ENCODE assay signal across 40 cellular contexts in genomic region chr20:8690074-8690473, GRCh38.
"Had no signal": no experiment of that assay in that cellular context is flagged by ENCODE, and none has a peak within 500 bp of the region (broad histone marks: within the 10 kb centered on the region; RNA-seq: fewer than 3 reads in every experiment).

No MANE protein-coding gene starts in this region.

- H3K9me3 ChIP-seq: body of pancreas had no signal

- H3K27ac Mint-ChIP-seq: activated naive CD4-positive, alpha-beta T cell treated with anti-CD3 and anti-CD28 coated beads for 36 hours; activated naive CD4-positive, alpha-beta T cell treated with anti-CD3 and anti-CD28 coated beads, Interleukin-2, amount 10 ng/mL, durations not matched to agents 7 days and 5 days; activated naive CD4-positive, alpha-beta T cell treated with anti-CD3 and anti-CD28 coated beads, Interleukin-2, amount 50 U/mL, for 24 hours; activated naive CD4-positive, alpha-beta T cell treated with anti-CD3 and anti-CD28 coated beads, Interleukin-2, amount 50 U/mL, for 72 hours; activated naive CD8-positive, alpha-beta T cell; activated naive CD8-positive, alpha-beta T cell treated with anti-CD3 and anti-CD28 coated beads for 36 hours; activated naive CD8-positive, alpha-beta T cell treated with anti-CD3 and anti-CD28 coated beads, Interleukin-2, amount 10 ng/mL, durations not matched to agents 7 days and 5 days; activated naive CD8-positive, alpha-beta T cell treated with anti-CD3 and anti-CD28 coated beads, Interleukin-2, amount 50 U/mL, for 24 hours; activated T-cell treated with anti-CD3 and anti-CD28 coated beads, Interleukin-2, amount 50 U/mL, for 24 hours; activated T-cell treated with anti-CD3 and anti-CD28 coated beads, Interleukin-2, amount 50 U/mL, for 72 hours; activated T-helper 1 cell treated with anti-CD3 and anti-CD28 coated beads, Interleukin-12 subunit alpha, Interleukin-12 subunit beta, Interleukin-2, Interleukin-4 antibody, amounts not matched to agents 30 ng/mL and 10 ng/mL and 1 ng/mL, durations not matched to agents 14 hours and 24 hours and 36 hours; activated T-helper 17 cell treated with anti-CD3 and anti-CD28 coated beads, Interleukin-2, amount 50 U/mL, for 72 hours; activated T-helper 2 cell treated with anti-CD3 and anti-CD28 coated beads, Interferon-gamma antibody, Interleukin-2, Interleukin-4, amounts not matched to agents 10 μg/mL and 5 μg/mL and 100 μg/mL, durations not matched to agents 14 hours and 24 hours and 36 hours; brain had no signal

- H3K27me3 Mint-ChIP-seq: activated naive CD4-positive, alpha-beta T cell treated with anti-CD3 and anti-CD28 coated beads, Interleukin-2, amount 10 ng/mL, durations not matched to agents 7 days and 5 days; activated naive CD4-positive, alpha-beta T cell treated with anti-CD3 and anti-CD28 coated beads, Interleukin-2, amount 50 U/mL, for 24 hours; activated naive CD8-positive, alpha-beta T cell; activated naive CD8-positive, alpha-beta T cell treated with anti-CD3 and anti-CD28 coated beads for 36 hours; activated naive CD8-positive, alpha-beta T cell treated with anti-CD3 and anti-CD28 coated beads, Interleukin-2, amount 10 ng/mL, durations not matched to agents 7 days and 5 days; activated naive CD8-positive, alpha-beta T cell treated with anti-CD3 and anti-CD28 coated beads, Interleukin-2, amount 50 U/mL, for 24 hours; activated T-cell treated with anti-CD3 and anti-CD28 coated beads, Interleukin-2, amount 50 U/mL, for 24 hours; activated T-helper 17 cell treated with anti-CD3 and anti-CD28 coated beads, Interleukin-2, amount 50 U/mL, for 72 hours; brain; central memory CD8-positive, alpha-beta T cell had no signal

- H3K4me3 Mint-ChIP-seq: activated naive CD4-positive, alpha-beta T cell treated with anti-CD3 and anti-CD28 coated beads for 36 hours; activated naive CD4-positive, alpha-beta T cell treated with anti-CD3 and anti-CD28 coated beads, Interleukin-2, amount 10 ng/mL, durations not matched to agents 7 days and 5 days; activated naive CD4-positive, alpha-beta T cell treated with anti-CD3 and anti-CD28 coated beads, Interleukin-2, amount 50 U/mL, for 24 hours; activated naive CD8-positive, alpha-beta T cell; activated naive CD8-positive, alpha-beta T cell treated with anti-CD3 and anti-CD28 coated beads for 36 hours; activated naive CD8-positive, alpha-beta T cell treated with anti-CD3 and anti-CD28 coated beads, Interleukin-2, amount 10 ng/mL, durations not matched to agents 7 days and 5 days; activated naive CD8-positive, alpha-beta T cell treated with anti-CD3 and anti-CD28 coated beads, Interleukin-2, amount 50 U/mL, for 24 hours; activated T-cell treated with anti-CD3 and anti-CD28 coated beads, Interleukin-2, amount 50 U/mL, for 24 hours; activated T-cell treated with anti-CD3 and anti-CD28 coated beads, Interleukin-2, amount 50 U/mL, for 4 hours; activated T-cell treated with anti-CD3 and anti-CD28 coated beads, Interleukin-2, amount 50 U/mL, for 72 hours; activated T-helper 1 cell treated with anti-CD3 and anti-CD28 coated beads, Interleukin-12 subunit alpha, Interleukin-12 subunit beta, Interleukin-2, Interleukin-4 antibody, amounts not matched to agents 30 ng/mL and 10 ng/mL and 1 ng/mL, durations not matched to agents 14 hours and 24 hours and 36 hours; activated T-helper 17 cell treated with anti-CD3 and anti-CD28 coated beads, Interleukin-2, amount 50 U/mL, for 72 hours; brain; central memory CD8-positive, alpha-beta T cell had no signal

- FAIRE-seq: astrocyte, bronchial epithelial cell had no signal

- H3K36me3 ChIP-seq: adrenal gland, ascending aorta, brain microvascular endothelial cell, breast epithelium, cardiac muscle cell had no signal

- H3K4me3 ChIP-seq: adrenal gland, ascending aorta, body of pancreas, breast epithelium, cardiac muscle cell had no signal

- H3K4me1 Mint-ChIP-seq: activated naive CD4-positive, alpha-beta T cell treated with anti-CD3 and anti-CD28 coated beads, Interleukin-2, amount 10 ng/mL, durations not matched to agents 7 days and 5 days; activated naive CD4-positive, alpha-beta T cell treated with anti-CD3 and anti-CD28 coated beads, Interleukin-2, amount 50 U/mL, for 24 hours; activated naive CD8-positive, alpha-beta T cell treated with anti-CD3 and anti-CD28 coated beads for 36 hours; activated naive CD8-positive, alpha-beta T cell treated with anti-CD3 and anti-CD28 coated beads, Interleukin-2, amount 10 ng/mL, durations not matched to agents 7 days and 5 days; activated naive CD8-positive, alpha-beta T cell treated with anti-CD3 and anti-CD28 coated beads, Interleukin-2, amount 50 U/mL, for 24 hours; activated T-helper 17 cell treated with anti-CD3 and anti-CD28 coated beads, Interleukin-2, amount 50 U/mL, for 72 hours; brain; central memory CD8-positive, alpha-beta T cell had no signal

- H3K36me3 Mint-ChIP-seq: activated naive CD4-positive, alpha-beta T cell treated with anti-CD3 and anti-CD28 coated beads, Interleukin-2, amount 10 ng/mL, durations not matched to agents 7 days and 5 days; activated naive CD4-positive, alpha-beta T cell treated with anti-CD3 and anti-CD28 coated beads, Interleukin-2, amount 50 U/mL, for 24 hours; activated naive CD4-positive, alpha-beta T cell treated with anti-CD3 and anti-CD28 coated beads, Interleukin-2, amount 50 U/mL, for 72 hours; activated naive CD8-positive, alpha-beta T cell treated with anti-CD3 and anti-CD28 coated beads for 36 hours; activated naive CD8-positive, alpha-beta T cell treated with anti-CD3 and anti-CD28 coated beads, Interleukin-2, amount 10 ng/mL, durations not matched to agents 7 days and 5 days had no signal

- DNase-seq: activated effector memory CD4-positive, alpha-beta T cell treated with anti-CD3 and anti-CD28 coated beads, Interleukin-2, amount 50 U/mL, for 16 hours; activated effector memory CD4-positive, alpha-beta T cell treated with Interleukin-2 at 50 U/mL for 16 hours; activated gamma-delta T cell; activated gamma-delta T cell treated with Interleukin-2 at 50 U/mL for 16 hours; activated naive CD4-positive, alpha-beta T cell; activated naive CD4-positive, alpha-beta T cell treated with anti-CD3 and anti-CD28 coated beads for 36 hours; activated naive CD4-positive, alpha-beta T cell treated with anti-CD3 and anti-CD28 coated beads, Interleukin-2, amount 10 ng/mL, durations not matched to agents 7 days and 5 days; activated naive CD4-positive, alpha-beta T cell treated with anti-CD3 and anti-CD28 coated beads, Interleukin-2, amount 50 U/mL, for 16 hours; activated naive CD4-positive, alpha-beta T cell treated with Interleukin-2 at 50 U/mL for 16 hours; activated naive CD8-positive, alpha-beta T cell treated with anti-CD3 and anti-CD28 coated beads for 36 hours; activated naive CD8-positive, alpha-beta T cell treated with anti-CD3 and anti-CD28 coated beads, Interleukin-2, amount 10 ng/mL, durations not matched to agents 7 days and 5 days; activated naive CD8-positive, alpha-beta T cell treated with anti-CD3 and anti-CD28 coated beads, Interleukin-2, amount 50 U/mL, for 24 hours; activated T-cell treated with anti-CD3 and anti-CD28 coated beads, Interleukin-2, amount 50 U/mL, for 1 hour; activated T-cell treated with anti-CD3 and anti-CD28 coated beads, Interleukin-2, amount 50 U/mL, for 24 hours; activated T-cell treated with anti-CD3 and anti-CD28 coated beads, Interleukin-2, amount 50 U/mL, for 4 hours; activated T-cell treated with anti-CD3 and anti-CD28 coated beads, Interleukin-2, amount 50 U/mL, for 48 hours; activated T-cell treated with anti-CD3 and anti-CD28 coated beads, Interleukin-2, amount 50 U/mL, for 72 hours; adrenal gland; amniotic stem cell; amygdala; anterior cingulate cortex; aorta; body of pancreas; brain microvascular endothelial cell; caudate nucleus; central memory CD4-positive, alpha-beta T cell; cerebellar nuclear complex had no signal

- H3K27me3 ChIP-seq: adrenal gland, ascending aorta, body of pancreas, brain microvascular endothelial cell, breast epithelium, cardiac muscle cell had no signal

- H3K4me1 ChIP-seq: ascending aorta, body of pancreas, breast epithelium had no signal

- ATAC-seq: activated naive CD4-positive, alpha-beta T cell treated with anti-CD3 and anti-CD28 coated beads, Interleukin-2, amount 50 U/mL, for 72 hours; activated naive CD8-positive, alpha-beta T cell treated with anti-CD3 and anti-CD28 coated beads, Interleukin-2, amount 50 U/mL, for 24 hours; activated T-cell treated with anti-CD3 and anti-CD28 coated beads, Interleukin-2, amount 50 U/mL, for 4 hours; activated T-cell treated with anti-CD3 and anti-CD28 coated beads, Interleukin-2, amount 50 U/mL, for 72 hours; activated T-helper 17 cell treated with anti-CD3 and anti-CD28 coated beads, Interleukin-2, amount 50 U/mL, for 72 hours; body of pancreas had no signal

- H3K9me3 Mint-ChIP-seq: activated naive CD4-positive, alpha-beta T cell treated with anti-CD3 and anti-CD28 coated beads, Interleukin-2, amount 50 U/mL, for 24 hours; activated T-helper 1 cell treated with anti-CD3 and anti-CD28 coated beads, Interleukin-12 subunit alpha, Interleukin-12 subunit beta, Interleukin-2, Interleukin-4 antibody, amounts not matched to agents 30 ng/mL and 10 ng/mL and 1 ng/mL, durations not matched to agents 14 hours and 24 hours and 36 hours; central memory CD8-positive, alpha-beta T cell had no signal

- H3K27ac ChIP-seq: adrenal gland, ascending aorta, body of pancreas, brain microvascular endothelial cell, breast epithelium, cardiac muscle cell had no signal
